ENCODE assay signal across 9 cellular contexts in genomic region chr14:91573894-91574837, GRCh38.
DNase-seq lines count a peak whose midpoint lies in the region; ATAC-seq, FAIRE-seq and TF ChIP-seq lines count a peak whose summit lies in the region.
"Had no signal": no experiment of that assay in that cellular context is flagged by ENCODE, and none has a peak within 500 bp of the region (broad histone marks: within the 10 kb centered on the region; RNA-seq: fewer than 3 reads in every experiment).

No MANE protein-coding gene starts in this region.

- H3K27ac ChIP-seq in parathyroid adenoma (peak overlapping the region; percentile 73), thymus (ENCODE audit: low read depth) (no peak overlapping the region)

- no peak overlapping the region for H3K9ac ChIP-seq in parathyroid adenoma

- no peaks in the 10 kb centered on the region for H3K9me3 ChIP-seq in parathyroid adenoma (ENCODE audit: control insufficient read depth, low read length)
- H3K9me3 ChIP-seq in thymus (ENCODE audit: control insufficient read depth), result no peaks in the 10 kb centered on the region

- DNase-seq in DMS53 (lab: John Stamatoyannopoulos, UW) (peak; percentile 90), HTR-8/SVneo (ENCODE audit: insufficient read length, low spot score) (peak; percentile 34), SK-MEL-5 (ENCODE audit: low read depth, low spot score) (peak; percentile 24), head of caudate nucleus (peak; percentile 33 to 88 (median 68))
- peak; percentile 95 for DNase-seq in activated naive CD4-positive, alpha-beta T cell treated with anti-CD3 and anti-CD28 coated beads, Interleukin-2, amount 50 U/mL, for 16 hours

- intact Hi-C loops in head of caudate nucleus (cut with DNase I), result no loop called here

- H3K4me2 ChIP-seq in parathyroid adenoma (ENCODE audit: low read length), result peak overlapping the region; percentile 59

- no peaks in the 10 kb centered on the region for H3K79me2 ChIP-seq in parathyroid adenoma

- H3K4me1 ChIP-seq in parathyroid adenoma, result no peaks in the 10 kb centered on the region
- peaks cover 6% of the 10 kb centered on the region for H3K4me1 ChIP-seq in thymus (ENCODE audit: control insufficient read depth, insufficient read depth, low read length)

- WGBS in thymus, result 2% methylated on average over 59 of the region's 59 CpGs

- H3K36me3 ChIP-seq in parathyroid adenoma (ENCODE audit: control insufficient read depth, insufficient read depth, low read length), result no peaks in the 10 kb centered on the region
- H3K36me3 ChIP-seq in thymus (ENCODE audit: control insufficient read depth, insufficient read depth), result no peaks in the 10 kb centered on the region

- H3K4me3 ChIP-seq in parathyroid adenoma (ENCODE audit: low read depth, low read length) (peak overlapping the region; percentile 22), thymus (ENCODE audit: low read length) (peak overlapping the region; percentile 34)

- H2AFZ ChIP-seq in parathyroid adenoma, result peak overlapping the region; percentile 93

- H3K27me3 ChIP-seq in parathyroid adenoma (ENCODE audit: control insufficient read depth, insufficient read depth, low read length) (no peaks in the 10 kb centered on the region), thymus (ENCODE audit: control insufficient read depth, insufficient read depth) (peaks cover 3% of the 10 kb centered on the region)

- peak; percentile 19 for TF ChIP-seq CTCF in parathyroid adenoma (IDR thresholded peaks at IDR 0.05)

- no peak for FAIRE-seq in HTR-8/SVneo (lab: Jason Lieb, UNC)

- in situ Hi-C loops in SK-MEL-5 (cut with HindIII; ENCODE audit: low pct_unique_long_range_greater_than_20kb, low sequenced_read_pairs), result no loop called here

- ATAC-seq in HG02884 (IDR thresholded peaks at IDR 0.05; ENCODE audit: unreplicated experiment), result no peak
- ATAC-seq: Panc1 had no signal

Comparison
In these comparisons a context has a peak if more than half of its experiments do, and no peak if none do; other contexts are left out.
1. DNase-seq: peak in every context shown above with its lines; median percentile 95 in activated naive CD4-positive, alpha-beta T cell treated with anti-CD3 and anti-CD28 coated beads, Interleukin-2, amount 50 U/mL, for 16 hours; 90 in DMS53; 68 in head of caudate nucleus; 34 in HTR-8/SVneo; 24 in SK-MEL-5.